15 cellular contexts compared by ENCODE assay signal in genomic region chr2:105518897-105519296, GRCh38.
DNase-seq lines count a peak whose midpoint lies in the region; ATAC-seq and TF ChIP-seq lines count a peak whose summit lies in the region.
"Had no signal": no experiment of that assay in that cellular context is flagged by ENCODE, and none has a peak within 500 bp of the region (broad histone marks: within the 10 kb centered on the region; RNA-seq: fewer than 3 reads in every experiment).

No MANE protein-coding gene starts in this region.

- TF ChIP-seq POLR2A in thyroid gland (IDR thresholded peaks at IDR 0.05): no peak

- H3K27me3 ChIP-seq in right cardiac atrium (ENCODE audit: control insufficient read depth, insufficient read depth) (no peaks in the 10 kb centered on the region), foreskin keratinocyte (peaks cover 10% of the 10 kb centered on the region), thyroid gland (no peaks in the 10 kb centered on the region)
- H3K27me3 ChIP-seq: cardiac muscle cell had no signal

- WGBS in right cardiac atrium: 79% methylated on average over 6 of the region's 6 CpGs
- 93 to 97% methylated on average over 4 to 6 of the region's 6 CpGs for WGBS in thyroid gland, 2 donors

- peaks cover 2% of the 10 kb centered on the region for H3K4me1 ChIP-seq in right cardiac atrium (ENCODE audit: control insufficient read depth, insufficient read depth, low read length)
- peaks cover 11% of the 10 kb centered on the region for H3K4me1 ChIP-seq in foreskin keratinocyte
- peaks cover 34 to 43% of the 10 kb centered on the region in 2 donors for H3K4me1 ChIP-seq in thyroid gland

- DNase-seq in Right ventricle myocardium superior (no peak), right cardiac atrium (no peak), RPMI8226 (peak; percentile 29), foreskin keratinocyte (no peak), thyroid gland (no peak)
- no peak for DNase-seq in effector CD4-positive, alpha-beta T cell
- no peak for DNase-seq in stimulated activated naive CD8-positive, alpha-beta T cell treated with anti-CD3 and anti-CD28 coated beads, Interleukin-15, amount 100 ng/mL, for 72 hours
- DNase-seq: activated CD4-positive, CD25-positive, alpha-beta regulatory T cell treated with anti-CD3 and anti-CD28 coated beads, Interleukin-2, amount 50 U/mL, for 72 hours; activated naive CD4-positive, alpha-beta T cell treated with anti-CD3 and anti-CD28 coated beads, Interleukin-2, amount 50 U/mL, for 16 hours; hypothalamus; NCI-H2171 treated with DMSO at 0.1 percent for 48 hours had no signal

- peaks cover 8% of the 10 kb centered on the region for H3K27me3 Mint-ChIP-seq in stimulated activated naive CD8-positive, alpha-beta T cell treated with anti-CD3 and anti-CD28 coated beads, Interleukin-15, amount 100 ng/mL, for 72 hours

- ATAC-seq in Right ventricle myocardium superior (ENCODE audit: poor library complexity) (peak; percentile 2), right cardiac atrium (no peak), foreskin keratinocyte (no peak), GM18519 (IDR thresholded peaks at IDR 0.05; ENCODE audit: low FRiP score, unreplicated experiment) (no peak)
- no peak for ATAC-seq in stimulated activated naive CD8-positive, alpha-beta T cell treated with anti-CD3 and anti-CD28 coated beads, Interleukin-15, amount 100 ng/mL, for 72 hours

- no peaks in the 10 kb centered on the region for H3K9me3 Mint-ChIP-seq in stimulated activated naive CD8-positive, alpha-beta T cell treated with anti-CD3 and anti-CD28 coated beads, Interleukin-15, amount 100 ng/mL, for 72 hours

- no peak overlapping the region for H3K4me3 Mint-ChIP-seq in stimulated activated naive CD8-positive, alpha-beta T cell treated with anti-CD3 and anti-CD28 coated beads, Interleukin-15, amount 100 ng/mL, for 72 hours

- TF ChIP-seq CTCF in foreskin keratinocyte (conservative IDR thresholded peaks at IDR 0.05) (peak; percentile 38), thyroid gland (IDR thresholded peaks at IDR 0.05) (no peak)

- no peaks in the 10 kb centered on the region for H3K36me3 ChIP-seq in thyroid gland
- H3K36me3 ChIP-seq: cardiac muscle cell had no signal

- H3K4me1 Mint-ChIP-seq in stimulated activated naive CD8-positive, alpha-beta T cell treated with anti-CD3 and anti-CD28 coated beads, Interleukin-15, amount 100 ng/mL, for 72 hours: no peaks in the 10 kb centered on the region

- no peak overlapping the region for H3K4me3 ChIP-seq in right cardiac atrium (ENCODE audit: low read length)
- no peak overlapping the region for H3K4me3 ChIP-seq in thyroid gland (replicated peaks in 1 of 3)
- H3K4me3 ChIP-seq: cardiac muscle cell, lung, skin epidermis had no signal

- H3K27ac ChIP-seq in right cardiac atrium (ENCODE audit: low read length) (no peak overlapping the region), foreskin keratinocyte (no peak overlapping the region), thyroid gland (peak overlapping the region in 2 of 3 donors; percentile 78 to 87)
- H3K27ac ChIP-seq: cardiac muscle cell, skin epidermis had no signal

- H3K9me3 ChIP-seq in right cardiac atrium (ENCODE audit: control insufficient read depth, low read length) (no peaks in the 10 kb centered on the region), thyroid gland (no peaks in the 10 kb centered on the region)

- intact Hi-C loops in Right ventricle myocardium superior (cut with DNase I) (no loop called here), right cardiac atrium (cut with DNase I) (loop anchor here in 1 of 4 donors (5.0 kb wide), 1 partner anchor 147 kb away; no protein-coding TSS in a partner anchor), thyroid gland (cut with DNase I) (no loop called here)

- peak overlapping the region in 1 of 2 donors; percentile 31 for H3K27ac Mint-ChIP-seq in stimulated activated naive CD8-positive, alpha-beta T cell treated with anti-CD3 and anti-CD28 coated beads, Interleukin-15, amount 100 ng/mL, for 72 hours

Comparison
In these comparisons a context has a peak if more than half of its experiments do, and no peak if none do; other contexts are left out.
1. H3K27ac ChIP-seq: peak in thyroid gland (2 of 3); none in right cardiac atrium (single experiment) and foreskin keratinocyte (single experiment).